Comparison of ENCODE assay signal across 16 cellular contexts in the genomic region with DNA sequence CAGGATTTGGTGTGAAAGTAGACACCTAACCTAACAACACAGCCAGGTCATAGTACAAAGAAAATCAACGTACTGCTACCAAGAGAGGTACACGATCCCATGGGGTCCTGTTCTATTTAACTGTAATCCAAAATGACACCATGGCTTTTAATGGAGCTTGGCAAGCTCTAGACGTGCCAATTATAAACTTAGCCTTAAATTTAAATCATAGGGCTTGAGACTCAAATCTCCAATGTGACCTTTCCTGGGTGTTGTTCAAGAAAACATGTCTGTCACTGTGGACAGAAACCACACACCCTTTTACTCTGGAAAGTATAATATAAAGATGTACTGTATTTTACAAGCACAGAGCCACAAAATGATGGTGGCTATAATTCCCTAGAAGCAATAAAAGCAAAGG.
DNase-seq lines count a peak whose midpoint lies in the region; ATAC-seq and TF ChIP-seq lines count a peak whose summit lies in the region.
"Had no signal": no experiment of that assay in that cellular context is flagged by ENCODE, and none has a peak within 500 bp of the region (broad histone marks: within the 10 kb centered on the region; RNA-seq: fewer than 3 reads in every experiment).

No MANE protein-coding gene starts in this region.

- 18% methylated on average over 3 of the region's 3 CpGs for WGBS in SK-N-SH (ENCODE audit: low lambda C conversion rate)
- WGBS in transverse colon (ENCODE audit: low coverage in 1 of 2), 2 donors = 15 to 32% methylated on average over 2 to 3 of the region's 3 CpGs

- CTCF ChIA-PET in SK-N-SH (lab: Yijun Ruan, JAX) = interaction anchor here (0.6 to 1.5 kb wide), 2 partner anchors 13 to 402 kb away, joined by 3 to 4 read pairs; no protein-coding TSS in a partner anchor

- POLR2A ChIA-PET in SK-N-SH (lab: Yijun Ruan, JAX) = no interaction called here

- ATAC-seq in left ventricle myocardium superior = peak; percentile 55
- no peak for ATAC-seq in left cardiac atrium
- ATAC-seq: A549, HepG2 had no signal

- H3K4me1 ChIP-seq in SK-N-SH (ENCODE audit: control insufficient read depth in 1 of 2, insufficient read depth in 2 of 2, low read depth in 1 of 2, low read length in 1 of 2) (peaks cover 0 to 6% of the 10 kb centered on the region in 2 experiments; a peak in 2 of 4 replicates), muscle layer of colon (ENCODE audit: insufficient read depth, low read length) (peaks cover 25% of the 10 kb centered on the region), transverse colon (peaks cover 0 to 3% (median 0%) of the 10 kb centered on the region in 4 donors), colonic mucosa (no peaks in the 10 kb centered on the region)
- H3K4me1 ChIP-seq: A549, Caco-2 had no signal

- in situ Hi-C loops in transverse colon (cut with MboI; ENCODE audit: low pct_ligation_motif_present in 1 of 4, low pct_unique_long_range_greater_than_20kb in 1 of 4, low sequenced_read_pairs in 3 of 4) = no loop called here

- H3K9ac ChIP-seq in SK-N-SH (no peak overlapping the region), muscle layer of colon (ENCODE audit: low read length) (no peak overlapping the region), colonic mucosa (ENCODE audit: low read depth in 2 of 2, low read length in 2 of 2) (no peak overlapping the region)

- TF ChIP-seq CTCF in SK-N-SH (IDR thresholded peaks at IDR 0.05) = no peak
- TF ChIP-seq CTCF in transverse colon (IDR thresholded peaks at IDR 0.05) = no peak
- TF ChIP-seq CTCF in colonic mucosa (IDR thresholded peaks at IDR 0.05) = no peak

- TF ChIP-seq RAD21 in SK-N-SH (IDR thresholded peaks at IDR 0.05; ENCODE audit: low read length) = no peak

- H3K27ac ChIP-seq in SK-N-SH (ENCODE audit: low read depth in 2 of 2, low read length in 1 of 2) = peak overlapping the region in 1 of 2 experiments; percentile 29; a peak in 2 of 4 replicates
- H3K27ac ChIP-seq in muscle layer of colon (ENCODE audit: low read depth, low read length) = peak overlapping the region; percentile 36
- H3K27ac ChIP-seq in transverse colon = peak overlapping the region in 3 of 4 donors; percentile 15 to 57 (median 56)
- H3K27ac ChIP-seq in colonic mucosa = no peak overlapping the region
- H3K27ac ChIP-seq: A549 had no signal

- no peaks in the 10 kb centered on the region for H3K9me3 ChIP-seq in SK-N-SH
- no peaks in the 10 kb centered on the region for H3K9me3 ChIP-seq in muscle layer of colon (ENCODE audit: low read length)
- H3K9me3 ChIP-seq in transverse colon = no peaks in the 10 kb centered on the region
- H3K9me3 ChIP-seq in colonic mucosa = no peaks in the 10 kb centered on the region
- H3K9me3 ChIP-seq: A549, Caco-2 had no signal

- peak in 1 of 2 experiments; percentile 86; a peak in 2 of 4 replicates for TF ChIP-seq EP300 in SK-N-SH (IDR thresholded peaks at IDR 0.05; ENCODE audit: borderline replicate concordance in 1 of 2, low read depth in 1 of 2, low read length in 1 of 2)
- TF ChIP-seq EP300 in transverse colon (IDR thresholded peaks at IDR 0.05; ENCODE audit: low read depth) = no peak

- no peaks in the 10 kb centered on the region for H3F3A ChIP-seq in SK-N-SH (replicated peaks; ENCODE audit: insufficient read depth)

- DNase-seq in left ventricle myocardium superior = no peak
- DNase-seq in left cardiac atrium = no peak
- peak; percentile 21 for DNase-seq in SK-N-SH
- DNase-seq in transverse colon = no peak
- no peak for DNase-seq in NCI-H1930 (lab: John Stamatoyannopoulos, UW)
- no peak for DNase-seq in colonic mucosa
- no peak for DNase-seq in NCI-H187 (lab: John Stamatoyannopoulos, UW)
- DNase-seq: Caco-2; CD8-positive, alpha-beta memory T cell; DMS53; GF-D8; HCEC 1CT; HFFc6 had no signal

- no peak overlapping the region for H3K4me2 ChIP-seq in SK-N-SH
- H3K4me2 ChIP-seq: A549 had no signal

- TF ChIP-seq POLR2A in transverse colon (IDR thresholded peaks at IDR 0.05) = no peak

- H3K27me3 ChIP-seq in SK-N-SH (ENCODE audit: insufficient read depth) = no peaks in the 10 kb centered on the region
- no peaks in the 10 kb centered on the region for H3K27me3 ChIP-seq in muscle layer of colon (ENCODE audit: control insufficient read depth in 1 of 2, insufficient read depth in 2 of 2, low read length in 2 of 2)
- H3K27me3 ChIP-seq in transverse colon = no peaks in the 10 kb centered on the region
- no peaks in the 10 kb centered on the region for H3K27me3 ChIP-seq in colonic mucosa

- H3K4me3 ChIP-seq in SK-N-SH (ENCODE audit: low read depth in 2 of 2, low read length in 1 of 2) (no peak overlapping the region), muscle layer of colon (ENCODE audit: low read depth in 1 of 2, low read length in 2 of 2) (no peak overlapping the region), transverse colon (no peak overlapping the region), colonic mucosa (no peak overlapping the region)
- H3K4me3 ChIP-seq: A549 had no signal

- no peaks in the 10 kb centered on the region for H3K36me3 ChIP-seq in SK-N-SH (replicated peaks in 1 of 2; ENCODE audit: control insufficient read depth in 1 of 2, insufficient read depth in 2 of 2, low read length in 1 of 2)
- no peaks in the 10 kb centered on the region for H3K36me3 ChIP-seq in muscle layer of colon (ENCODE audit: insufficient read depth, low read length)
- no peaks in the 10 kb centered on the region for H3K36me3 ChIP-seq in transverse colon
- no peaks in the 10 kb centered on the region for H3K36me3 ChIP-seq in colonic mucosa

- no peak overlapping the region for H2AFZ ChIP-seq in SK-N-SH (ENCODE audit: low read depth)

- intact Hi-C loops in left ventricle myocardium superior (cut with micrococcal nuclease) (no loop called here), left cardiac atrium (cut with DNase I) (no loop called here), transverse colon (cut with DNase I; ENCODE audit: low total_unique reads) (no loop called here), colonic mucosa (cut with DNase I) (no loop called here)

- H4K20me1 ChIP-seq in SK-N-SH (ENCODE audit: insufficient read depth) = no peaks in the 10 kb centered on the region

- no peaks in the 10 kb centered on the region for H3K79me2 ChIP-seq in SK-N-SH (ENCODE audit: insufficient read depth)

- H3K9me2 ChIP-seq in SK-N-SH = no peaks in the 10 kb centered on the region

TF ChIP-seq in SK-N-SH, 30 proteins besides CTCF, POLR2A, EP300 and RAD21:
- TF ChIP-seq YY1 (IDR thresholded peaks at IDR 0.05; ENCODE audit: low read depth) (no peak), RXRA (IDR thresholded peaks at IDR 0.05; ENCODE audit: borderline replicate concordance, low read depth) (no peak), GATA2 (CRISPR knock-in tag; IDR thresholded peaks at IDR 0.05) (peak; percentile 27; the same call in 1 of the 2 replicates), POLR2AphosphoS5 (IDR thresholded peaks at IDR 0.05; ENCODE audit: low read depth, low read length) (peak; percentile 32; the same call in 1 of the 2 replicates), EZH2phosphoT487 (IDR thresholded peaks at IDR 0.05; ENCODE audit: borderline replicate concordance, low read depth) (no peak), TCF12 (IDR thresholded peaks at IDR 0.05) (peak; percentile 81), ELF1 (IDR thresholded peaks at IDR 0.05) (no peak), NFIC (IDR thresholded peaks at IDR 0.05; ENCODE audit: borderline replicate concordance) (peak; percentile 49)
- TF ChIP-seq, protein P1, sequence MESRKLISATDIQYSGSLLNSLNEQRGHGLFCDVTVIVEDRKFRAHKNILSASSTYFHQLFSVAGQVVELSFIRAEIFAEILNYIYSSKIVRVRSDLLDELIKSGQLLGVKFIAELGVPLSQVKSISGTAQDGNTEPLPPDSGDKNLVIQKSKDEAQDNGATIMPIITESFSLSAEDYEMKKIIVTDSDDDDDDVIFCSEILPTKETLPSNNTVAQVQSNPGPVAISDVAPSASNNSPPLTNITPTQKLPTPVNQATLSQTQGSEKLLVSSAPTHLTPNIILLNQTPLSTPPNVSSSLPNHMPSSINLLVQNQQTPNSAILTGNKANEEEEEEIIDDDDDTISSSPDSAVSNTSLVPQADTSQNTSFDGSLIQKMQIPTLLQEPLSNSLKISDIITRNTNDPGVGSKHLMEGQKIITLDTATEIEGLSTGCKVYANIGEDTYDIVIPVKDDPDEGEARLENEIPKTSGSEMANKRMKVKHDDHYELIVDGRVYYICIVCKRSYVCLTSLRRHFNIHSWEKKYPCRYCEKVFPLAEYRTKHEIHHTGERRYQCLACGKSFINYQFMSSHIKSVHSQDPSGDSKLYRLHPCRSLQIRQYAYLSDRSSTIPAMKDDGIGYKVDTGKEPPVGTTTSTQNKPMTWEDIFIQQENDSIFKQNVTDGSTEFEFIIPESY (IDR thresholded peaks at IDR 0.05; ENCODE audit: borderline replicate concordance, low read depth) = no peak
- TF ChIP-seq, protein P2, sequence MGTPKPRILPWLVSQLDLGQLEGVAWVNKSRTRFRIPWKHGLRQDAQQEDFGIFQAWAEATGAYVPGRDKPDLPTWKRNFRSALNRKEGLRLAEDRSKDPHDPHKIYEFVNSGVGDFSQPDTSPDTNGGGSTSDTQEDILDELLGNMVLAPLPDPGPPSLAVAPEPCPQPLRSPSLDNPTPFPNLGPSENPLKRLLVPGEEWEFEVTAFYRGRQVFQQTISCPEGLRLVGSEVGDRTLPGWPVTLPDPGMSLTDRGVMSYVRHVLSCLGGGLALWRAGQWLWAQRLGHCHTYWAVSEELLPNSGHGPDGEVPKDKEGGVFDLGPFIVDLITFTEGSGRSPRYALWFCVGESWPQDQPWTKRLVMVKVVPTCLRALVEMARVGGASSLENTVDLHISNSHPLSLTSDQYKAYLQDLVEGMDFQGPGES (IDR thresholded peaks at IDR 0.05; ENCODE audit: low read depth, low read length) = no peak
- TF ChIP-seq, protein P3, sequence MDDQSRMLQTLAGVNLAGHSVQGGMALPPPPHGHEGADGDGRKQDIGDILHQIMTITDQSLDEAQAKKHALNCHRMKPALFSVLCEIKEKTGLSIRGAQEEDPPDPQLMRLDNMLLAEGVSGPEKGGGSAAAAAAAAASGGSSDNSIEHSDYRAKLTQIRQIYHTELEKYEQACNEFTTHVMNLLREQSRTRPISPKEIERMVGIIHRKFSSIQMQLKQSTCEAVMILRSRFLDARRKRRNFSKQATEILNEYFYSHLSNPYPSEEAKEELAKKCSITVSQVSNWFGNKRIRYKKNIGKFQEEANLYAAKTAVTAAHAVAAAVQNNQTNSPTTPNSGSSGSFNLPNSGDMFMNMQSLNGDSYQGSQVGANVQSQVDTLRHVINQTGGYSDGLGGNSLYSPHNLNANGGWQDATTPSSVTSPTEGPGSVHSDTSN (IDR thresholded peaks at IDR 0.05) = peak; percentile 66
TF ChIP-seq in SK-N-SH: peak in this region for 5.
